ENCODE assay signal across 1 cellular context in genomic region chr10:130110236-130111114, GRCh38.
A peak's percentile ranks its signal among the peaks of the same experiment; 100 is the strongest.
TF ChIP-seq lines count a peak whose summit lies in the region.

TSS of gene C10orf143 (minus strand) at chr10:130110830. CDS start at chr10:130110772, 58 bp downstream.

TF ChIP-seq in HepG2, 621 proteins besides CTCF, POLR2A, EP300 and RAD21 (continued from another document and continues in another):
- TF ChIP-seq NR0B2 (CRISPR knock-in tag; IDR thresholded peaks at IDR 0.05) (peak; percentile 86), PBX3 (CRISPR knock-in tag; IDR thresholded peaks at IDR 0.05; ENCODE audit: borderline replicate concordance) (0 out of 2 replicates have a peak, but pooled peaks have one; percentile 24), HNRNPLL (IDR thresholded peaks at IDR 0.05; ENCODE audit: low read depth, low read length, poor library complexity, severe bottlenecking) (no peak), ZNF225 (CRISPR knock-in tag; IDR thresholded peaks at IDR 0.05) (peak; percentile 43; the same call in 1 of the 2 replicates), ZNF550 (CRISPR knock-in tag; IDR thresholded peaks at IDR 0.05; ENCODE audit: borderline replicate concordance) (no peak), ZNF263 (CRISPR knock-in tag; IDR thresholded peaks at IDR 0.05) (no peak), CHCHD3 (CRISPR knock-in tag; IDR thresholded peaks at IDR 0.05) (no peak; the same call in 1 of the 2 replicates), RFX3 (CRISPR knock-in tag; IDR thresholded peaks at IDR 0.05) (no peak), CREB1 (IDR thresholded peaks at IDR 0.05) (peak; percentile 59; the same call in 1 of the 2 replicates), CREB1 (CRISPR knock-in tag; IDR thresholded peaks at IDR 0.05) (peak; percentile 85), ZNF460 (CRISPR knock-in tag; IDR thresholded peaks at IDR 0.05; ENCODE audit: borderline replicate concordance) (0 out of 2 replicates have a peak, but pooled peaks have one; percentile 21), TIGD3 (CRISPR knock-in tag; IDR thresholded peaks at IDR 0.05; ENCODE audit: borderline replicate concordance) (peak; percentile 83; the same call in 1 of the 2 replicates), ZNF784 (CRISPR knock-in tag; IDR thresholded peaks at IDR 0.05; ENCODE audit: borderline replicate concordance) (peak; percentile 82), NR1H2 (CRISPR knock-in tag; IDR thresholded peaks at IDR 0.05; ENCODE audit: borderline replicate concordance, low read depth) (no peak), FOXK2 (IDR thresholded peaks at IDR 0.05) (no peak), SMARCC2 (IDR thresholded peaks at IDR 0.05) (no peak), SIX4 (CRISPR knock-in tag; IDR thresholded peaks at IDR 0.05) (no peak), HOMEZ (CRISPR knock-in tag; IDR thresholded peaks at IDR 0.05; ENCODE audit: low read depth) (no peak), MXD1 (CRISPR knock-in tag; IDR thresholded peaks at IDR 0.05) (peak; percentile 94), BHLHE40 (IDR thresholded peaks at IDR 0.05; ENCODE audit: low read length) (peak; percentile 11; the same call in 1 of the 2 replicates), DMTF1 (CRISPR knock-in tag; IDR thresholded peaks at IDR 0.05) (0 out of 2 replicates have a peak, but pooled peaks have one; percentile 27), ZBTB21 (CRISPR knock-in tag; IDR thresholded peaks at IDR 0.05) (no peak), SNAPC4 (CRISPR knock-in tag; IDR thresholded peaks at IDR 0.05) (peak; percentile 82; the same call in 1 of the 2 replicates), ZNF101 (CRISPR knock-in tag; IDR thresholded peaks at IDR 0.05; ENCODE audit: borderline replicate concordance, low read depth) (no peak), ELF1 (CRISPR knock-in tag; IDR thresholded peaks at IDR 0.05) (no peak), REST (IDR thresholded peaks at IDR 0.05; ENCODE audit: borderline replicate concordance in 1 of 2, low read depth in 1 of 2, low read length in 2 of 2) (0 out of 4 replicates have a peak, but pooled peaks of 1 of the 2 experiments have one; percentile 13), MAX (IDR thresholded peaks at IDR 0.05) (peak; percentile 53; the same call in 1 of the 2 replicates), ZNF747 (CRISPR knock-in tag; IDR thresholded peaks at IDR 0.05; ENCODE audit: borderline replicate concordance) (no peak), ZMAT5 (CRISPR knock-in tag; IDR thresholded peaks at IDR 0.05; ENCODE audit: borderline replicate concordance, low read depth) (no peak), ESRRA (CRISPR knock-in tag; IDR thresholded peaks at IDR 0.05; ENCODE audit: low read depth) (no peak), ATAD3A (CRISPR knock-in tag; IDR thresholded peaks at IDR 0.05) (no peak), THRA (CRISPR knock-in tag; IDR thresholded peaks at IDR 0.05; ENCODE audit: borderline replicate concordance) (peak; percentile 21), ZNF501 (CRISPR knock-in tag; IDR thresholded peaks at IDR 0.05) (peak; percentile 92), HMGA1 (CRISPR knock-in tag; conservative IDR thresholded peaks at IDR 0.05) (no peak), CREB3 (CRISPR knock-in tag; IDR thresholded peaks at IDR 0.05) (no peak; the same call in 1 of the 2 replicates), ZNF768 (CRISPR knock-in tag; IDR thresholded peaks at IDR 0.05) (peak; percentile 65; the same call in 1 of the 2 replicates)
